Comparison of ENCODE assay signal across 1 cellular context in genomic region chr11:61832207-61832606, GRCh38.
TF ChIP-seq lines count a peak whose summit lies in the region.

No MANE protein-coding gene starts in this region.

TF ChIP-seq in GM12878, 131 proteins besides CTCF, POLR2A, EP300 and RAD21:
- TF ChIP-seq, protein P1, sequence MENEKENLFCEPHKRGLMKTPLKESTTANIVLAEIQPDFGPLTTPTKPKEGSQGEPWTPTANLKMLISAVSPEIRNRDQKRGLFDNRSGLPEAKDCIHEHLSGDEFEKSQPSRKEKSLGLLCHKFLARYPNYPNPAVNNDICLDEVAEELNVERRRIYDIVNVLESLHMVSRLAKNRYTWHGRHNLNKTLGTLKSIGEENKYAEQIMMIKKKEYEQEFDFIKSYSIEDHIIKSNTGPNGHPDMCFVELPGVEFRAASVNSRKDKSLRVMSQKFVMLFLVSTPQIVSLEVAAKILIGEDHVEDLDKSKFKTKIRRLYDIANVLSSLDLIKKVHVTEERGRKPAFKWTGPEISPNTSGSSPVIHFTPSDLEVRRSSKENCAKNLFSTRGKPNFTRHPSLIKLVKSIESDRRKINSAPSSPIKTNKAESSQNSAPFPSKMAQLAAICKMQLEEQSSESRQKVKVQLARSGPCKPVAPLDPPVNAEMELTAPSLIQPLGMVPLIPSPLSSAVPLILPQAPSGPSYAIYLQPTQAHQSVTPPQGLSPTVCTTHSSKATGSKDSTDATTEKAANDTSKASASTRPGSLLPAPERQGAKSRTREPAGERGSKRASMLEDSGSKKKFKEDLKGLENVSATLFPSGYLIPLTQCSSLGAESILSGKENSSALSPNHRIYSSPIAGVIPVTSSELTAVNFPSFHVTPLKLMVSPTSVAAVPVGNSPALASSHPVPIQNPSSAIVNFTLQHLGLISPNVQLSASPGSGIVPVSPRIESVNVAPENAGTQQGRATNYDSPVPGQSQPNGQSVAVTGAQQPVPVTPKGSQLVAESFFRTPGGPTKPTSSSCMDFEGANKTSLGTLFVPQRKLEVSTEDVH (IDR thresholded peaks at IDR 0.05; ENCODE audit: low read depth, partially characterized antibody): no peak
- TF ChIP-seq, protein P2, sequence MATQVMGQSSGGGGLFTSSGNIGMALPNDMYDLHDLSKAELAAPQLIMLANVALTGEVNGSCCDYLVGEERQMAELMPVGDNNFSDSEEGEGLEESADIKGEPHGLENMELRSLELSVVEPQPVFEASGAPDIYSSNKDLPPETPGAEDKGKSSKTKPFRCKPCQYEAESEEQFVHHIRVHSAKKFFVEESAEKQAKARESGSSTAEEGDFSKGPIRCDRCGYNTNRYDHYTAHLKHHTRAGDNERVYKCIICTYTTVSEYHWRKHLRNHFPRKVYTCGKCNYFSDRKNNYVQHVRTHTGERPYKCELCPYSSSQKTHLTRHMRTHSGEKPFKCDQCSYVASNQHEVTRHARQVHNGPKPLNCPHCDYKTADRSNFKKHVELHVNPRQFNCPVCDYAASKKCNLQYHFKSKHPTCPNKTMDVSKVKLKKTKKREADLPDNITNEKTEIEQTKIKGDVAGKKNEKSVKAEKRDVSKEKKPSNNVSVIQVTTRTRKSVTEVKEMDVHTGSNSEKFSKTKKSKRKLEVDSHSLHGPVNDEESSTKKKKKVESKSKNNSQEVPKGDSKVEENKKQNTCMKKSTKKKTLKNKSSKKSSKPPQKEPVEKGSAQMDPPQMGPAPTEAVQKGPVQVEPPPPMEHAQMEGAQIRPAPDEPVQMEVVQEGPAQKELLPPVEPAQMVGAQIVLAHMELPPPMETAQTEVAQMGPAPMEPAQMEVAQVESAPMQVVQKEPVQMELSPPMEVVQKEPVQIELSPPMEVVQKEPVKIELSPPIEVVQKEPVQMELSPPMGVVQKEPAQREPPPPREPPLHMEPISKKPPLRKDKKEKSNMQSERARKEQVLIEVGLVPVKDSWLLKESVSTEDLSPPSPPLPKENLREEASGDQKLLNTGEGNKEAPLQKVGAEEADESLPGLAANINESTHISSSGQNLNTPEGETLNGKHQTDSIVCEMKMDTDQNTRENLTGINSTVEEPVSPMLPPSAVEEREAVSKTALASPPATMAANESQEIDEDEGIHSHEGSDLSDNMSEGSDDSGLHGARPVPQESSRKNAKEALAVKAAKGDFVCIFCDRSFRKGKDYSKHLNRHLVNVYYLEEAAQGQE (IDR thresholded peaks at IDR 0.05; ENCODE audit: low read depth, low read length): peak; percentile 59; the same call in 1 of the 2 replicates
